ENCODE assay signal across 1 cellular context in genomic region chr4:147865926-147866325, GRCh38.
TF ChIP-seq lines count a peak whose summit lies in the region.

No MANE protein-coding gene starts in this region.

TF ChIP-seq in GM23338, 12 proteins besides CTCF, POLR2A, EP300 and RAD21 (continued from another document):
- TF ChIP-seq, protein P1, sequence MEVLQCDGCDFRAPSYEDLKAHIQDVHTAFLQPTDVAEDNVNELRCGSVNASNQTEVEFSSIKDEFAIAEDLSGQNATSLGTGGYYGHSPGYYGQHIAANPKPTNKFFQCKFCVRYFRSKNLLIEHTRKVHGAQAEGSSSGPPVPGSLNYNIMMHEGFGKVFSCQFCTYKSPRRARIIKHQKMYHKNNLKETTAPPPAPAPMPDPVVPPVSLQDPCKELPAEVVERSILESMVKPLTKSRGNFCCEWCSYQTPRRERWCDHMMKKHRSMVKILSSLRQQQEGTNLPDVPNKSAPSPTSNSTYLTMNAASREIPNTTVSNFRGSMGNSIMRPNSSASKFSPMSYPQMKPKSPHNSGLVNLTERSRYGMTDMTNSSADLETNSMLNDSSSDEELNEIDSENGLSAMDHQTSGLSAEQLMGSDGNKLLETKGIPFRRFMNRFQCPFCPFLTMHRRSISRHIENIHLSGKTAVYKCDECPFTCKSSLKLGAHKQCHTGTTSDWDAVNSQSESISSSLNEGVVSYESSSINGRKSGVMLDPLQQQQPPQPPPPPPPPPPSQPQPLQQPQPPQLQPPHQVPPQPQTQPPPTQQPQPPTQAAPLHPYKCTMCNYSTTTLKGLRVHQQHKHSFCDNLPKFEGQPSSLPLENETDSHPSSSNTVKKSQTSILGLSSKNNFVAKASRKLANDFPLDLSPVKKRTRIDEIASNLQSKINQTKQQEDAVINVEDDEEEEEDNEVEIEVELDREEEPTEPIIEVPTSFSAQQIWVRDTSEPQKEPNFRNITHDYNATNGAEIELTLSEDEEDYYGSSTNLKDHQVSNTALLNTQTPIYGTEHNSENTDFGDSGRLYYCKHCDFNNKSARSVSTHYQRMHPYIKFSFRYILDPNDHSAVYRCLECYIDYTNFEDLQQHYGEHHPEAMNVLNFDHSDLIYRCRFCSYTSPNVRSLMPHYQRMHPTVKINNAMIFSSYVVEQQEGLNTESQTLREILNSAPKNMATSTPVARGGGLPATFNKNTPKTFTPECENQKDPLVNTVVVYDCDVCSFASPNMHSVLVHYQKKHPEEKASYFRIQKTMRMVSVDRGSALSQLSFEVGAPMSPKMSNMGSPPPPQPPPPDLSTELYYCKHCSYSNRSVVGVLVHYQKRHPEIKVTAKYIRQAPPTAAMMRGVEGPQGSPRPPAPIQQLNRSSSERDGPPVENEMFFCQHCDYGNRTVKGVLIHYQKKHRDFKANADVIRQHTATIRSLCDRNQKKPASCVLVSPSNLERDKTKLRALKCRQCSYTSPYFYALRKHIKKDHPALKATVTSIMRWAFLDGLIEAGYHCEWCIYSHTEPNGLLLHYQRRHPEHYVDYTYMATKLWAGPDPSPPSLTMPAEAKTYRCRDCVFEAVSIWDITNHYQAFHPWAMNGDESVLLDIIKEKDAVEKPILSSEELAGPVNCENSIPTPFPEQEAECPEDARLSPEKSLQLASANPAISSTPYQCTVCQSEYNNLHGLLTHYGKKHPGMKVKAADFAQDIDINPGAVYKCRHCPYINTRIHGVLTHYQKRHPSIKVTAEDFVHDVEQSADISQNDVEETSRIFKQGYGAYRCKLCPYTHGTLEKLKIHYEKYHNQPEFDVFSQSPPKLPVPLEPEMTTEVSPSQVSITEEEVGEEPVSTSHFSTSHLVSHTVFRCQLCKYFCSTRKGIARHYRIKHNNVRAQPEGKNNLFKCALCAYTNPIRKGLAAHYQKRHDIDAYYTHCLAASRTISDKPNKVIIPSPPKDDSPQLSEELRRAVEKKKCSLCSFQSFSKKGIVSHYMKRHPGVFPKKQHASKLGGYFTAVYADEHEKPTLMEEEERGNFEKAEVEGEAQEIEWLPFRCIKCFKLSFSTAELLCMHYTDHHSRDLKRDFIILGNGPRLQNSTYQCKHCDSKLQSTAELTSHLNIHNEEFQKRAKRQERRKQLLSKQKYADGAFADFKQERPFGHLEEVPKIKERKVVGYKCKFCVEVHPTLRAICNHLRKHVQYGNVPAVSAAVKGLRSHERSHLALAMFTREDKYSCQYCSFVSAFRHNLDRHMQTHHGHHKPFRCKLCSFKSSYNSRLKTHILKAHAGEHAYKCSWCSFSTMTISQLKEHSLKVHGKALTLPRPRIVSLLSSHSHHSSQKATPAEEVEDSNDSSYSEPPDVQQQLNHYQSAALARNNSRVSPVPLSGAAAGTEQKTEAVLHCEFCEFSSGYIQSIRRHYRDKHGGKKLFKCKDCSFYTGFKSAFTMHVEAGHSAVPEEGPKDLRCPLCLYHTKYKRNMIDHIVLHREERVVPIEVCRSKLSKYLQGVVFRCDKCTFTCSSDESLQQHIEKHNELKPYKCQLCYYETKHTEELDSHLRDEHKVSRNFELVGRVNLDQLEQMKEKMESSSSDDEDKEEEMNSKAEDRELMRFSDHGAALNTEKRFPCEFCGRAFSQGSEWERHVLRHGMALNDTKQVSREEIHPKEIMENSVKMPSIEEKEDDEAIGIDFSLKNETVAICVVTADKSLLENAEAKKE (CRISPR knock-in tag; IDR thresholded peaks at IDR 0.05), result peak; percentile 70
- TF ChIP-seq JUNB (IDR thresholded peaks at IDR 0.05; ENCODE audit: unreplicated experiment), result no peak
- TF ChIP-seq CREB1 (CRISPR knock-in tag; IDR thresholded peaks at IDR 0.05; ENCODE audit: low read depth), result peak; percentile 66; the same call in 1 of the 2 replicates
- TF ChIP-seq NANOG (IDR thresholded peaks at IDR 0.05; ENCODE audit: borderline replicate concordance), result peak; percentile 55; the same call in 1 of the 2 replicates
- TF ChIP-seq, protein P2, sequence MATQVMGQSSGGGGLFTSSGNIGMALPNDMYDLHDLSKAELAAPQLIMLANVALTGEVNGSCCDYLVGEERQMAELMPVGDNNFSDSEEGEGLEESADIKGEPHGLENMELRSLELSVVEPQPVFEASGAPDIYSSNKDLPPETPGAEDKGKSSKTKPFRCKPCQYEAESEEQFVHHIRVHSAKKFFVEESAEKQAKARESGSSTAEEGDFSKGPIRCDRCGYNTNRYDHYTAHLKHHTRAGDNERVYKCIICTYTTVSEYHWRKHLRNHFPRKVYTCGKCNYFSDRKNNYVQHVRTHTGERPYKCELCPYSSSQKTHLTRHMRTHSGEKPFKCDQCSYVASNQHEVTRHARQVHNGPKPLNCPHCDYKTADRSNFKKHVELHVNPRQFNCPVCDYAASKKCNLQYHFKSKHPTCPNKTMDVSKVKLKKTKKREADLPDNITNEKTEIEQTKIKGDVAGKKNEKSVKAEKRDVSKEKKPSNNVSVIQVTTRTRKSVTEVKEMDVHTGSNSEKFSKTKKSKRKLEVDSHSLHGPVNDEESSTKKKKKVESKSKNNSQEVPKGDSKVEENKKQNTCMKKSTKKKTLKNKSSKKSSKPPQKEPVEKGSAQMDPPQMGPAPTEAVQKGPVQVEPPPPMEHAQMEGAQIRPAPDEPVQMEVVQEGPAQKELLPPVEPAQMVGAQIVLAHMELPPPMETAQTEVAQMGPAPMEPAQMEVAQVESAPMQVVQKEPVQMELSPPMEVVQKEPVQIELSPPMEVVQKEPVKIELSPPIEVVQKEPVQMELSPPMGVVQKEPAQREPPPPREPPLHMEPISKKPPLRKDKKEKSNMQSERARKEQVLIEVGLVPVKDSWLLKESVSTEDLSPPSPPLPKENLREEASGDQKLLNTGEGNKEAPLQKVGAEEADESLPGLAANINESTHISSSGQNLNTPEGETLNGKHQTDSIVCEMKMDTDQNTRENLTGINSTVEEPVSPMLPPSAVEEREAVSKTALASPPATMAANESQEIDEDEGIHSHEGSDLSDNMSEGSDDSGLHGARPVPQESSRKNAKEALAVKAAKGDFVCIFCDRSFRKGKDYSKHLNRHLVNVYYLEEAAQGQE (IDR thresholded peaks at IDR 0.05; ENCODE audit: unreplicated experiment), result no peak
TF ChIP-seq in GM23338: peak in this region for 4.
